In genomic region chr9:134595014-134595413, GRCh38 we compare ENCODE assay signal across 19 cellular contexts. TPM values are rescaled to one million over a fixed set of nuclear protein-coding genes. Genes with fewer than 3 reads are reported as not detected.
A peak's percentile ranks its signal among the peaks of the same experiment; 100 is the strongest.
DNase-seq lines count a peak whose midpoint lies in the region; ATAC-seq, FAIRE-seq and TF ChIP-seq lines count a peak whose summit lies in the region.
"Had no signal": no experiment of that assay in that cellular context is flagged by ENCODE, and none has a peak within 500 bp of the region (broad histone marks: within the 10 kb centered on the region; RNA-seq: fewer than 3 reads in every experiment).

No MANE protein-coding gene starts in this region.

- no peak for FAIRE-seq in HepG2 (lab: Jason Lieb, UNC)

- CTCF ChIA-PET in activated CD8-positive, alpha-beta memory T cell treated with anti-CD3 and anti-CD28 coated beads, Interleukin-2, amount 10 ng/mL, durations not matched to agents 7 days and 5 days (lab: Charles Lee): no interaction called here
- CTCF ChIA-PET in HepG2 (lab: Yijun Ruan, JAX; ENCODE audit: low intra/inter-chr PET ratio, low total read pairs): no interaction called here
- CTCF ChIA-PET in CD8-positive, alpha-beta memory T cell (lab: Charles Lee): no interaction called here

- TF ChIP-seq EP300 in HepG2 (IDR thresholded peaks at IDR 0.05; ENCODE audit: low read depth in 2 of 2, low read length in 2 of 2) (no peak), HepG2 (CRISPR knock-in tag; IDR thresholded peaks at IDR 0.05; ENCODE audit: borderline replicate concordance) (no peak)

- no peak overlapping the region for H4K91ac ChIP-seq in neuronal stem cell (ENCODE audit: low read depth, low read length, poor library complexity)

- H2BK5ac ChIP-seq in neuronal stem cell (ENCODE audit: low read length): peak overlapping the region; percentile 47

- H3K4me3 ChIP-seq in right lobe of liver (no peak overlapping the region), HepG2 (replicated peaks in 1 of 3; ENCODE audit: insufficient read depth in 1 of 3, low read depth in 2 of 3, low read length in 3 of 3) (no peak overlapping the region), neuronal stem cell (ENCODE audit: low read length in 2 of 2) (no peak overlapping the region)
- no peak overlapping the region for H3K4me3 ChIP-seq in CD8-positive, alpha-beta memory T cell (ENCODE audit: low read length)
- H3K4me3 ChIP-seq: HAP-1 had no signal

- no peak overlapping the region for H4K8ac ChIP-seq in neuronal stem cell (ENCODE audit: low read depth, low read length)

- H3K18ac ChIP-seq in neuronal stem cell (ENCODE audit: low read length): no peak overlapping the region

- peak overlapping the region; percentile 63 for H3K14ac ChIP-seq in neuronal stem cell (ENCODE audit: low read length)

- in situ Hi-C loops in HepG2 (cut with HindIII; ENCODE audit: extremely low pct_ligation_motif_present, low pct_unique_long_range_greater_than_20kb): no loop called here

- H3K79me2 ChIP-seq in HepG2 (ENCODE audit: insufficient read depth, low read length): no peaks in the 10 kb centered on the region

- H2AK5ac ChIP-seq in neuronal stem cell (ENCODE audit: low read depth, low read length): peak overlapping the region; percentile 94

- H3K27me3 ChIP-seq in right lobe of liver: no peaks in the 10 kb centered on the region
- peaks cover 6 to 27% of the 10 kb centered on the region in 2 experiments; a peak in 3 of 5 replicates for H3K27me3 ChIP-seq in HepG2 (ENCODE audit: control insufficient read depth in 1 of 2, insufficient read depth in 2 of 2, low read length in 2 of 2)
- H3K27me3 ChIP-seq in neuronal stem cell (ENCODE audit: control insufficient read depth in 3 of 3, insufficient read depth in 3 of 3, low read depth in 1 of 3, low read length in 3 of 3): no peaks in the 10 kb centered on the region
- peaks cover 4% of the 10 kb centered on the region for H3K27me3 ChIP-seq in CD8-positive, alpha-beta memory T cell (ENCODE audit: insufficient read depth, low read length, poor library complexity, severe bottlenecking)

- no peaks in the 10 kb centered on the region for H3K36me3 Mint-ChIP-seq in activated CD8-positive, alpha-beta memory T cell treated with anti-CD3 and anti-CD28 coated beads, Interleukin-2, amount 10 ng/mL, durations not matched to agents 7 days and 5 days
- no peaks in the 10 kb centered on the region for H3K36me3 Mint-ChIP-seq in CD8-positive, alpha-beta memory T cell
- H3K36me3 Mint-ChIP-seq: CD14-positive monocyte had no signal

- TF ChIP-seq CTCF in right lobe of liver (IDR thresholded peaks at IDR 0.05) (no peak), HepG2 (CRISPR knock-in tag; IDR thresholded peaks at IDR 0.05) (no peak)

- H3K27me3 Mint-ChIP-seq in activated CD8-positive, alpha-beta memory T cell treated with anti-CD3 and anti-CD28 coated beads, Interleukin-2, amount 10 ng/mL, durations not matched to agents 7 days and 5 days: no peaks in the 10 kb centered on the region
- H3K27me3 Mint-ChIP-seq in CD8-positive, alpha-beta memory T cell: peaks cover 9 to 19% of the 10 kb centered on the region in 2 donors

- H3K4me2 ChIP-seq in HepG2 (ENCODE audit: low read depth, low read length) (no peak overlapping the region), neuronal stem cell (ENCODE audit: insufficient read depth, low read length, poor library complexity, severe bottlenecking) (no peak overlapping the region)

- intact Hi-C loops in right lobe of liver (cut with DNase I): no loop called here
- intact Hi-C loops in HepG2 (cut with micrococcal nuclease; ENCODE audit: unreplicated experiment): no loop called here

- H3K9me3 ChIP-seq in right lobe of liver: no peaks in the 10 kb centered on the region
- no peaks in the 10 kb centered on the region for H3K9me3 ChIP-seq in HepG2 (ENCODE audit: low read length)
- H3K9me3 ChIP-seq in neuronal stem cell (replicated peaks in 1 of 2; ENCODE audit: control insufficient read depth in 2 of 2, insufficient read depth in 1 of 2, low read depth in 1 of 2, low read length in 2 of 2): no peaks in the 10 kb centered on the region
- H3K9me3 ChIP-seq in CD8-positive, alpha-beta memory T cell (ENCODE audit: low read length): no peaks in the 10 kb centered on the region
- H3K9me3 ChIP-seq: HAP-1 had no signal

- H2BK15ac ChIP-seq in neuronal stem cell (ENCODE audit: low read length): no peak overlapping the region

- no peak overlapping the region for H3K27ac ChIP-seq in right lobe of liver
- H3K27ac ChIP-seq in HepG2 (ENCODE audit: extremely low read length, insufficient read depth, low read length): no peak overlapping the region
- no peak overlapping the region for H3K27ac ChIP-seq in neuronal stem cell (replicated peaks; ENCODE audit: low read length)
- H3K27ac ChIP-seq in CD8-positive, alpha-beta memory T cell (ENCODE audit: low read depth, low read length): no peak overlapping the region

- H3K4me1 ChIP-seq in right lobe of liver (no peaks in the 10 kb centered on the region), HepG2 (ENCODE audit: insufficient read depth, low read length) (peaks cover 35% of the 10 kb centered on the region), neuronal stem cell (ENCODE audit: control insufficient read depth in 2 of 2, insufficient read depth in 1 of 2, low read depth in 1 of 2, low read length in 2 of 2) (peaks cover 0 to 11% of the 10 kb centered on the region in 2 donors)
- H3K4me1 ChIP-seq in CD8-positive, alpha-beta memory T cell (ENCODE audit: insufficient read depth, low read length): no peaks in the 10 kb centered on the region
- H3K4me1 ChIP-seq: HAP-1 had no signal

- H2AFZ ChIP-seq in HepG2 (ENCODE audit: low read length) (no peak overlapping the region), neuronal stem cell (ENCODE audit: low read length) (no peak overlapping the region)

- H2BK120ac ChIP-seq in neuronal stem cell (ENCODE audit: low read depth, low read length): no peak overlapping the region

- no peak overlapping the region for H3K23ac ChIP-seq in neuronal stem cell (ENCODE audit: low read depth, low read length, poor library complexity)

- no peaks in the 10 kb centered on the region for H3K4me1 Mint-ChIP-seq in activated CD8-positive, alpha-beta memory T cell treated with anti-CD3 and anti-CD28 coated beads, Interleukin-2, amount 10 ng/mL, durations not matched to agents 7 days and 5 days
- no peaks in the 10 kb centered on the region for H3K4me1 Mint-ChIP-seq in CD8-positive, alpha-beta memory T cell
- H3K4me1 Mint-ChIP-seq: CD14-positive monocyte had no signal

- no peaks in the 10 kb centered on the region for H3K9me3 Mint-ChIP-seq in activated CD8-positive, alpha-beta memory T cell treated with anti-CD3 and anti-CD28 coated beads, Interleukin-2, amount 10 ng/mL, durations not matched to agents 7 days and 5 days (ENCODE audit: low read depth)
- H3K9me3 Mint-ChIP-seq in CD8-positive, alpha-beta memory T cell: peaks cover 0 to 2% (median 0%) of the 10 kb centered on the region in 5 donors
- H3K9me3 Mint-ChIP-seq: CD14-positive monocyte had no signal

- peak; percentile 21 for DNase-seq in activated CD8-positive, alpha-beta memory T cell treated with anti-CD3 and anti-CD28 coated beads, Interleukin-2, amount 10 ng/mL, durations not matched to agents 7 days and 5 days
- no peak for DNase-seq in activated CD8-positive, alpha-beta memory T cell treated with anti-CD3 and anti-CD28 coated beads for 24 hours
- DNase-seq in right lobe of liver (peak in 2 of 3 donors; percentile 28 to 37), HepG2 (ENCODE audit: low spot score) (no peak), neuronal stem cell (ENCODE audit: low spot score) (no peak), HuH-7.5 (ENCODE audit: low spot score) (no peak), GM19240 (ENCODE audit: insufficient read length, low spot score) (no peak)
- DNase-seq in CD8-positive, alpha-beta memory T cell: no peak
- DNase-seq: 8988T, DMS 273 treated with DMSO at 0.1 percent for 48 hours, GF-D8, KBM-7, NCI-H1105, NCI-H2081, NCI-H446 treated with DMSO at 0.1 percent for 48 hours, NCI-H69 had no signal

- H3K27ac Mint-ChIP-seq in activated CD8-positive, alpha-beta memory T cell treated with anti-CD3 and anti-CD28 coated beads, Interleukin-2, amount 10 ng/mL, durations not matched to agents 7 days and 5 days: no peak overlapping the region
- no peak overlapping the region for H3K27ac Mint-ChIP-seq in CD8-positive, alpha-beta memory T cell
- H3K27ac Mint-ChIP-seq: CD14-positive monocyte had no signal

- TF ChIP-seq POLR2A in right lobe of liver (IDR thresholded peaks at IDR 0.05) (no peak), HepG2 (IDR thresholded peaks at IDR 0.05; ENCODE audit: insufficient read depth in 1 of 2, low read depth in 2 of 2, low read length in 2 of 2) (no peak)

- H3K9ac ChIP-seq in HepG2 (ENCODE audit: insufficient read depth, low read depth, low read length) (no peak overlapping the region), neuronal stem cell (ENCODE audit: low read depth, low read length, poor library complexity) (no peak overlapping the region)

- no peak for ATAC-seq in activated CD8-positive, alpha-beta memory T cell treated with anti-CD3 and anti-CD28 coated beads, Interleukin-2, amount 10 ng/mL, durations not matched to agents 7 days and 5 days
- ATAC-seq in right lobe of liver (no peak), HepG2 (no peak)
- ATAC-seq: Panc1 had no signal

- no CpG with 5 or more reads among the region's 9 CpGs for WGBS in right lobe of liver (ENCODE audit: insufficient coverage, low coverage, low lambda C conversion rate, missing lambda C conversion rate)
- WGBS in HepG2 (ENCODE audit: low lambda C conversion rate): no CpG with 5 or more reads among the region's 9 CpGs
- WGBS in neuronal stem cell (ENCODE audit: extremely low coverage in 2 of 2, insufficient read length in 2 of 2, insufficient replicate concordance in 1 of 2), 2 donors: no CpG with 5 or more reads among the region's 9 CpGs

- no peak for TF ChIP-seq RAD21 in HepG2 (CRISPR knock-in tag; IDR thresholded peaks at IDR 0.05)

- H3K4me3 Mint-ChIP-seq in activated CD8-positive, alpha-beta memory T cell treated with anti-CD3 and anti-CD28 coated beads, Interleukin-2, amount 10 ng/mL, durations not matched to agents 7 days and 5 days: no peak overlapping the region
- no peak overlapping the region for H3K4me3 Mint-ChIP-seq in CD8-positive, alpha-beta memory T cell
- H3K4me3 Mint-ChIP-seq: CD14-positive monocyte had no signal

- peaks cover 2% of the 10 kb centered on the region for H3K79me1 ChIP-seq in neuronal stem cell (ENCODE audit: low read depth, low read length)

- H2BK12ac ChIP-seq in neuronal stem cell (ENCODE audit: low read length): no peak overlapping the region

- H3K36me3 ChIP-seq in right lobe of liver (no peaks in the 10 kb centered on the region), HepG2 (replicated peaks in 1 of 2; ENCODE audit: control insufficient read depth in 1 of 2, insufficient read depth in 2 of 2, low read length in 2 of 2) (no peaks in the 10 kb centered on the region), neuronal stem cell (replicated peaks in 1 of 2; ENCODE audit: control insufficient read depth in 2 of 2, insufficient read depth in 2 of 2, low read length in 2 of 2) (no peaks in the 10 kb centered on the region)
- H3K36me3 ChIP-seq in CD8-positive, alpha-beta memory T cell (ENCODE audit: insufficient read depth, low read length): no peaks in the 10 kb centered on the region
- H3K36me3 ChIP-seq: HAP-1 had no signal

- POLR2A ChIA-PET in HepG2 (lab: Yijun Ruan, JAX): no interaction called here
- POLR2A ChIA-PET in CD8-positive, alpha-beta memory T cell (lab: Charles Lee): no interaction called here

- H4K20me1 ChIP-seq in HepG2 (ENCODE audit: insufficient read depth, low read length): no peaks in the 10 kb centered on the region

- BruUV-seq in HepG2 (replicated peaks; lab: Mats Ljungman, UMichigan): no TSS peak

- no peak overlapping the region for H3K4ac ChIP-seq in neuronal stem cell (ENCODE audit: low read length)

RNA-seq across cellular contexts. Expression of gene COL5A1, which starts 46.6 kb away (rescaled TPM):
- total RNA-seq in activated CD8-positive, alpha-beta memory T cell treated with anti-CD3 and anti-CD28 coated beads, Interleukin-2, amount 10 ng/mL, durations not matched to agents 7 days and 5 days: under 1 TPM; 0.09 to 0.16 TPM
- total RNA-seq in right lobe of liver (10 to 100 TPM in 2 of 6 experiments, 1 to 10 TPM in 4; 1.5 to 17.0 (median 7.7) TPM), HepG2 (2016; rRNA removed; fragmentation: Illumina TruSeq; extraction: Trizol) (not detected in 2 replicates)
- total RNA-seq in HepG2 (2016; cell fraction: cytosol; rRNA removed; fragmentation: Illumina TruSeq; extraction: Trizol; ENCODE audit: low read depth): not detected in 2 replicates
- not detected in 2 replicates for total RNA-seq in HepG2 (2016; cell fraction: insoluble cytoplasmic fraction; rRNA removed; fragmentation: Illumina TruSeq; extraction: Trizol)
- total RNA-seq in HepG2 (2016; cell fraction: membrane; rRNA removed; fragmentation: Illumina TruSeq; extraction: Trizol): not detected in 2 replicates
- total RNA-seq in HepG2 (2016; cell fraction: nucleus; rRNA removed; fragmentation: Illumina TruSeq; extraction: Trizol): not detected in 2 replicates
- polyA plus RNA-seq in HepG2 (2011; rRNA removed): under 0.01 TPM in 1 of 2 replicates, not detected in the other
- under 0.01 TPM in 1 of 2 replicates, not detected in the other for polyA plus RNA-seq in HepG2 (2011; cell fraction: cytosol; rRNA removed)
- polyA plus RNA-seq in HepG2 (2011; cell fraction: nucleus; rRNA removed): 0.07 and 0.08 TPM in 2 replicates
- polyA plus RNA-seq in HepG2 (2012): not detected in 2 replicates
- polyA plus RNA-seq in HepG2 (2016; cell fraction: cytosol; fragmentation: Illumina TruSeq; extraction: Trizol; ENCODE audit: low read depth): not detected in 2 replicates
- polyA plus RNA-seq in HepG2 (2016; cell fraction: insoluble cytoplasmic fraction; fragmentation: Illumina TruSeq; extraction: Trizol; ENCODE audit: low read depth): not detected in 2 replicates
- polyA plus RNA-seq in HepG2 (2016; cell fraction: membrane; fragmentation: Illumina TruSeq; extraction: Trizol; ENCODE audit: low read depth): not detected in 2 replicates
- polyA plus RNA-seq in HepG2 (2016; cell fraction: nucleus; fragmentation: Illumina TruSeq; extraction: Trizol; ENCODE audit: insufficient read depth, low read depth): 0.19 TPM in 1 of 2 replicates, not detected in the other
- 0.04 and 20.3 TPM in 2 replicates for polyA minus RNA-seq in HepG2 (2011; rRNA and poly(A)+ RNA removed; ENCODE audit: low replicate concordance)
- polyA minus RNA-seq in HepG2 (2011; cell fraction: cytosol; rRNA and poly(A)+ RNA removed): 0.20 TPM in 1 of 2 replicates, not detected in the other
- polyA minus RNA-seq in HepG2 (2011; cell fraction: nucleus; rRNA and poly(A)+ RNA removed): not detected in 2 replicates
- polyA plus RNA-seq in neuronal stem cell (2013, experiment 1 of 2): 10.1 TPM
- 10.2 TPM for polyA plus RNA-seq in neuronal stem cell (2013, experiment 2 of 2)
- under 1 TPM; 0.02 to 0.13 TPM for total RNA-seq in CD8-positive, alpha-beta memory T cell
- polyA plus RNA-seq in CD8-positive, alpha-beta memory T cell: 0.43 TPM
- polyA plus RNA-seq: CD14-positive monocyte had no signal

Comparison
In these comparisons a context has a peak if more than half of its experiments do, and no peak if none do; other contexts are left out.
1. DNase-seq: peak in activated CD8-positive, alpha-beta memory T cell treated with anti-CD3 and anti-CD28 coated beads, Interleukin-2, amount 10 ng/mL, durations not matched to agents 7 days and 5 days (single experiment) and right lobe of liver (2 of 3); none in activated CD8-positive, alpha-beta memory T cell treated with anti-CD3 and anti-CD28 coated beads for 24 hours (single experiment), HepG2 (single experiment), neuronal stem cell (single experiment), HuH-7.5 (single experiment), GM19240 (single experiment) and CD8-positive, alpha-beta memory T cell (0 of 5).